ENCODE assay signal across 22 cellular contexts in the genomic region with DNA sequence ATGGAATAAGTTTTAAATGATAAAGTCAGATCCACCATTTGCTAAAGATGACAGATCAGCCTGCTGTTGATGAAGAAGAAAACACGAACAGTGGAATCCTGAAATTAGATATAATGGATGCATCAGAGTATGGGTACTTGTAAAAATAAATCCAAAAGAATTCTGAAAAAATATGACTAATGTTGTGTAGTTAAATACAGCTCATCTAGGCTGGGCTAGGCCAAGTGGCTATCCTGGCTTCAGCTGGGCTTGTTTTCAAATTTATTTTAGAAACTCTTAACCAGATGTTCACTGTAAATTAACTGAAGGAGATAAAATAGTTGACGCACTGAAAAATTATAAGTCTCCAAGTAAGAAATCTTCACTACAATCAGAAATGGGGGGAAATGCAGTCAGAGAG.
"Had no signal": no experiment of that assay in that cellular context is flagged by ENCODE, and none has a peak within 500 bp of the region (broad histone marks: within the 10 kb centered on the region; RNA-seq: fewer than 3 reads in every experiment).

No MANE protein-coding gene starts in this region.

- DNase-seq: activated CD4-positive, alpha-beta T cell treated with anti-CD3 and anti-CD28 coated beads, Interleukin-2, amount 10 ng/mL, durations not matched to agents 24 days and 14 days; activated CD8-positive, alpha-beta T cell treated with anti-CD3 and anti-CD28 coated beads for 36 hours; activated naive CD4-positive, alpha-beta T cell treated with anti-CD3 and anti-CD28 coated beads, Interleukin-2, amount 10 ng/mL, durations not matched to agents 7 days and 5 days; activated naive CD8-positive, alpha-beta T cell treated with anti-CD3 and anti-CD28 coated beads, Interleukin-2, amount 50 U/mL, for 24 hours; activated T-cell treated with anti-CD3 and anti-CD28 coated beads, Interleukin-2, amount 50 U/mL, for 24 hours; anterior cingulate cortex; brain microvascular endothelial cell; central memory CD4-positive, alpha-beta T cell; endodermal cell; gastrocnemius medialis; head of caudate nucleus; naive thymus-derived CD4-positive, alpha-beta T cell; ovary; spleen; stimulated activated CD4-positive, alpha-beta T cell treated with anti-CD3 and anti-CD28 coated beads, Interleukin-4, amount 100 ng/mL, for 4 hours; T-helper 1 cell; T-helper 9 cell had no signal

- H3K36me3 ChIP-seq: brain microvascular endothelial cell, gastrocnemius medialis, ovary, spleen, thoracic aorta had no signal

- H3K27ac ChIP-seq: brain microvascular endothelial cell, epithelial cell of prostate, gastrocnemius medialis, ovary, spleen, thoracic aorta had no signal

- H3K9me3 Mint-ChIP-seq: activated CD4-positive, alpha-beta T cell treated with anti-CD3 and anti-CD28 coated beads, Interleukin-2, amount 10 ng/mL, durations not matched to agents 24 days and 14 days; activated CD8-positive, alpha-beta T cell treated with anti-CD3 and anti-CD28 coated beads for 36 hours; activated naive CD4-positive, alpha-beta T cell treated with anti-CD3 and anti-CD28 coated beads, Interleukin-2, amount 10 ng/mL, durations not matched to agents 7 days and 5 days; activated naive CD8-positive, alpha-beta T cell treated with anti-CD3 and anti-CD28 coated beads, Interleukin-2, amount 50 U/mL, for 24 hours; activated T-cell treated with anti-CD3 and anti-CD28 coated beads, Interleukin-2, amount 50 U/mL, for 24 hours; endodermal cell; naive thymus-derived CD4-positive, alpha-beta T cell; stimulated activated memory B cell treated with anti-CD40 and anti-IgM and Interleukin-4, amounts not matched to agents 10 μg/mL and 1 μg/mL and 100 μg/mL, for 72 hours had no signal

- H3K36me3 Mint-ChIP-seq: activated naive CD4-positive, alpha-beta T cell treated with anti-CD3 and anti-CD28 coated beads, Interleukin-2, amount 10 ng/mL, durations not matched to agents 7 days and 5 days; naive thymus-derived CD4-positive, alpha-beta T cell; stimulated activated memory B cell treated with anti-CD40 and anti-IgM and Interleukin-4, amounts not matched to agents 10 μg/mL and 1 μg/mL and 100 μg/mL, for 72 hours had no signal

- ATAC-seq: activated CD8-positive, alpha-beta T cell treated with anti-CD3 and anti-CD28 coated beads for 36 hours; activated naive CD8-positive, alpha-beta T cell treated with anti-CD3 and anti-CD28 coated beads, Interleukin-2, amount 50 U/mL, for 24 hours; gastrocnemius medialis; left lobe of liver; naive thymus-derived CD4-positive, alpha-beta T cell; sciatic nerve; stimulated activated memory B cell treated with anti-CD40 and anti-IgM and Interleukin-4, amounts not matched to agents 10 μg/mL and 1 μg/mL and 100 μg/mL, for 72 hours had no signal

- H3K4me1 Mint-ChIP-seq: activated naive CD4-positive, alpha-beta T cell treated with anti-CD3 and anti-CD28 coated beads, Interleukin-2, amount 10 ng/mL, durations not matched to agents 7 days and 5 days; endodermal cell had no signal

- H3K27ac Mint-ChIP-seq: activated CD4-positive, alpha-beta T cell treated with anti-CD3 and anti-CD28 coated beads, Interleukin-2, amount 10 ng/mL, durations not matched to agents 24 days and 14 days; activated CD8-positive, alpha-beta T cell treated with anti-CD3 and anti-CD28 coated beads for 36 hours; activated naive CD4-positive, alpha-beta T cell treated with anti-CD3 and anti-CD28 coated beads, Interleukin-2, amount 10 ng/mL, durations not matched to agents 7 days and 5 days; activated naive CD8-positive, alpha-beta T cell treated with anti-CD3 and anti-CD28 coated beads, Interleukin-2, amount 50 U/mL, for 24 hours; activated T-cell treated with anti-CD3 and anti-CD28 coated beads, Interleukin-2, amount 50 U/mL, for 24 hours; endodermal cell; naive thymus-derived CD4-positive, alpha-beta T cell; stimulated activated memory B cell treated with anti-CD40 and anti-IgM and Interleukin-4, amounts not matched to agents 10 μg/mL and 1 μg/mL and 100 μg/mL, for 72 hours had no signal

- H3K4me3 Mint-ChIP-seq: activated CD4-positive, alpha-beta T cell treated with anti-CD3 and anti-CD28 coated beads, Interleukin-2, amount 10 ng/mL, durations not matched to agents 24 days and 14 days; activated CD8-positive, alpha-beta T cell treated with anti-CD3 and anti-CD28 coated beads for 36 hours; activated naive CD4-positive, alpha-beta T cell treated with anti-CD3 and anti-CD28 coated beads, Interleukin-2, amount 10 ng/mL, durations not matched to agents 7 days and 5 days; activated naive CD8-positive, alpha-beta T cell treated with anti-CD3 and anti-CD28 coated beads, Interleukin-2, amount 50 U/mL, for 24 hours; activated T-cell treated with anti-CD3 and anti-CD28 coated beads, Interleukin-2, amount 50 U/mL, for 24 hours; endodermal cell; naive thymus-derived CD4-positive, alpha-beta T cell; stimulated activated memory B cell treated with anti-CD40 and anti-IgM and Interleukin-4, amounts not matched to agents 10 μg/mL and 1 μg/mL and 100 μg/mL, for 72 hours had no signal

- H3K4me1 ChIP-seq: gastrocnemius medialis had no signal

- H3K27me3 Mint-ChIP-seq: activated naive CD4-positive, alpha-beta T cell treated with anti-CD3 and anti-CD28 coated beads, Interleukin-2, amount 10 ng/mL, durations not matched to agents 7 days and 5 days; activated naive CD8-positive, alpha-beta T cell treated with anti-CD3 and anti-CD28 coated beads, Interleukin-2, amount 50 U/mL, for 24 hours; activated T-cell treated with anti-CD3 and anti-CD28 coated beads, Interleukin-2, amount 50 U/mL, for 24 hours; stimulated activated memory B cell treated with anti-CD40 and anti-IgM and Interleukin-4, amounts not matched to agents 10 μg/mL and 1 μg/mL and 100 μg/mL, for 72 hours had no signal

- H3K9me3 ChIP-seq: gastrocnemius medialis, ovary, spleen, thoracic aorta had no signal

- H3K27me3 ChIP-seq: brain microvascular endothelial cell, gastrocnemius medialis, ovary, spleen had no signal

- H3K4me3 ChIP-seq: gastrocnemius medialis, ovary, spleen, thoracic aorta had no signal
